In genomic region chr11:111095327-111095726, GRCh38 we compare ENCODE assay signal across 17 cellular contexts.
"Had no signal": no experiment of that assay in that cellular context is flagged by ENCODE, and none has a peak within 500 bp of the region (broad histone marks: within the 10 kb centered on the region; RNA-seq: fewer than 3 reads in every experiment).

No MANE protein-coding gene starts in this region.

- ATAC-seq: foreskin keratinocyte; left ventricle myocardium superior; mucosa of descending colon; naive thymus-derived CD4-positive, alpha-beta T cell; pancreas had no signal

- DNase-seq: activated CD4-positive, alpha-beta T cell treated with anti-CD3 and anti-CD28 coated beads, Interleukin-2, amount 10 ng/mL, durations not matched to agents 24 days and 14 days; activated CD4-positive, CD25-positive, alpha-beta regulatory T cell; activated CD8-positive, alpha-beta memory T cell treated with anti-CD3 and anti-CD28 coated beads for 24 hours; activated naive CD4-positive, alpha-beta T cell; aorta; cerebellar nuclear complex; effector memory CD4-positive, alpha-beta T cell; foreskin keratinocyte; head of caudate nucleus; kidney glomerular epithelial cell; left ventricle myocardium superior; mucosa of descending colon; naive thymus-derived CD4-positive, alpha-beta T cell; pancreas; sigmoid colon; stimulated activated CD4-positive, alpha-beta T cell treated with anti-CD3 and anti-CD28 coated beads, Interleukin-1b, Interleukin-23, amount 100 ng/mL, for 48 hours; tibial artery had no signal
